15 cellular contexts compared by ENCODE assay signal in the genomic region with DNA sequence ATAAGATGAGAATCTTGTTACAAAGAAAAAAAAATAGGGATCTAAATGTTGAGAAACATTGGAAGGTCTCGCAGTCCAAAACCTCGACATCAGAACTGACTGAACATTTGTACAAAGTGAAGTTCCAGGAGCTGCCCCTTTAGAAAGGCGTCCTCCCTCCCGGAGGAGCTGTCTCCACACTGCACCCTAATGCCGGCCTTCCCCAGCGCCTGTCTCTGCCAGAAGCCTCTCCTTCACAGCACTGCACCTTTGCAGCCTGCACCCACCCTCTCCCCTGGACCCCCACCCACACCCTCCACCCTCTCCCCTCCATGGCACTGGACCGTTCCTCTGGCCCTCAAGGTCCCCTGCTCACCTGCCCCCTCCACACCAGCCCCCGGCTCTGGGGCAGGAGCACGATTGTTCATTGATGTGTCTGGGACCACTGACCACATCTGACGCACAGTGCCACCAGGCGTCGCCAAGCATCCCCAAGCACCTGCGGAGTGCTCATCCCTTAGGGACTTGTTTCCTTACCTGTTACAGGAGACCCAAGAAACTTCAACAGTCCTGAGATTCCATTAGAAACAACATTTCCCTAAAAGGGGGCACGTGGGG.
DNase-seq lines count a peak whose midpoint lies in the region; ATAC-seq lines count a peak whose summit lies in the region.
"Had no signal": no experiment of that assay in that cellular context is flagged by ENCODE, and none has a peak within 500 bp of the region (broad histone marks: within the 10 kb centered on the region; RNA-seq: fewer than 3 reads in every experiment).

No MANE protein-coding gene starts in this region.

- CTCF ChIA-PET in activated CD8-positive, alpha-beta T cell treated with anti-CD3 and anti-CD28 coated beads, Interleukin-2, amount 10 ng/mL, durations not matched to agents 7 days and 5 days (lab: Charles Lee) = no interaction called here

- no peaks in the 10 kb centered on the region for H3K36me3 Mint-ChIP-seq in stimulated activated memory B cell treated with anti-CD40 and anti-IgM and Interleukin-4, amounts not matched to agents 10 μg/mL and 1 μg/mL and 100 μg/mL, for 72 hours
- H3K36me3 Mint-ChIP-seq in activated CD8-positive, alpha-beta T cell treated with anti-CD3 and anti-CD28 coated beads, Interleukin-2, amount 10 ng/mL, durations not matched to agents 7 days and 5 days (ENCODE audit: low read depth) = peaks cover under 1% of the 10 kb centered on the region

- no peaks in the 10 kb centered on the region for H3K9me3 Mint-ChIP-seq in stimulated activated memory B cell treated with anti-CD40 and anti-IgM and Interleukin-4, amounts not matched to agents 10 μg/mL and 1 μg/mL and 100 μg/mL, for 72 hours
- H3K9me3 Mint-ChIP-seq in activated CD8-positive, alpha-beta T cell treated with anti-CD3 and anti-CD28 coated beads, Interleukin-2, amount 10 ng/mL, durations not matched to agents 7 days and 5 days (ENCODE audit: insufficient read depth) = peaks cover 7% of the 10 kb centered on the region

- peaks cover 1% of the 10 kb centered on the region for H3K4me1 Mint-ChIP-seq in stimulated activated memory B cell treated with anti-CD40 and anti-IgM and Interleukin-4, amounts not matched to agents 10 μg/mL and 1 μg/mL and 100 μg/mL, for 72 hours
- peaks cover 4% of the 10 kb centered on the region for H3K4me1 Mint-ChIP-seq in activated CD8-positive, alpha-beta T cell treated with anti-CD3 and anti-CD28 coated beads, Interleukin-2, amount 10 ng/mL, durations not matched to agents 7 days and 5 days (ENCODE audit: low read depth)

- ATAC-seq in stimulated activated memory B cell treated with anti-CD40 and anti-IgM and Interleukin-4, amounts not matched to agents 10 μg/mL and 1 μg/mL and 100 μg/mL, for 72 hours = peak; percentile 21
- ATAC-seq in activated CD8-positive, alpha-beta T cell treated with anti-CD3 and anti-CD28 coated beads, Interleukin-2, amount 10 ng/mL, durations not matched to agents 7 days and 5 days = no peak
- ATAC-seq: lower lobe of right lung, T-helper 17 cell had no signal

- peak; percentile 7 for DNase-seq in NCI-H82 (lab: John Stamatoyannopoulos, UW)
- no peak for DNase-seq in NCI-H82 treated with DMSO at 0.1 percent for 48 hours (lab: John Stamatoyannopoulos, UW; ENCODE audit: unreplicated experiment)
- DNase-seq in NCI-H526 (lab: John Stamatoyannopoulos, UW) = peak; percentile 43 to 73
- peak; percentile 1 for DNase-seq in dermis blood vessel endothelial cell
- DNase-seq in activated CD8-positive, alpha-beta T cell treated with anti-CD3 and anti-CD28 coated beads, Interleukin-2, amount 10 ng/mL, durations not matched to agents 7 days and 5 days = no peak
- no peak for DNase-seq in GDM1 (lab: John Stamatoyannopoulos, UW)
- DNase-seq in UCSD-AML1 (lab: John Stamatoyannopoulos, UW; ENCODE audit: unreplicated experiment) = no peak
- DNase-seq: activated naive CD8-positive, alpha-beta T cell treated with anti-CD3 and anti-CD28 coated beads for 36 hours; DMS79 treated with DMSO at 0.1 percent for 48 hours; glutamatergic neuron; lower lobe of right lung; NCI-H1105; nucleus accumbens; T-helper 17 cell had no signal

- H3K27ac Mint-ChIP-seq in stimulated activated memory B cell treated with anti-CD40 and anti-IgM and Interleukin-4, amounts not matched to agents 10 μg/mL and 1 μg/mL and 100 μg/mL, for 72 hours = no peak overlapping the region
- no peak overlapping the region for H3K27ac Mint-ChIP-seq in activated CD8-positive, alpha-beta T cell treated with anti-CD3 and anti-CD28 coated beads, Interleukin-2, amount 10 ng/mL, durations not matched to agents 7 days and 5 days
- H3K27ac Mint-ChIP-seq: activated naive CD8-positive, alpha-beta T cell treated with anti-CD3 and anti-CD28 coated beads for 36 hours had no signal

- H3K27me3 Mint-ChIP-seq in stimulated activated memory B cell treated with anti-CD40 and anti-IgM and Interleukin-4, amounts not matched to agents 10 μg/mL and 1 μg/mL and 100 μg/mL, for 72 hours = peaks cover 24% of the 10 kb centered on the region
- no peaks in the 10 kb centered on the region for H3K27me3 Mint-ChIP-seq in activated CD8-positive, alpha-beta T cell treated with anti-CD3 and anti-CD28 coated beads, Interleukin-2, amount 10 ng/mL, durations not matched to agents 7 days and 5 days (ENCODE audit: low read depth)

- POLR2A ChIA-PET in activated CD8-positive, alpha-beta T cell treated with anti-CD3 and anti-CD28 coated beads, Interleukin-2, amount 10 ng/mL, durations not matched to agents 7 days and 5 days (lab: Charles Lee) = no interaction called here

- H3K4me3 Mint-ChIP-seq in stimulated activated memory B cell treated with anti-CD40 and anti-IgM and Interleukin-4, amounts not matched to agents 10 μg/mL and 1 μg/mL and 100 μg/mL, for 72 hours = no peak overlapping the region
- no peak overlapping the region for H3K4me3 Mint-ChIP-seq in activated CD8-positive, alpha-beta T cell treated with anti-CD3 and anti-CD28 coated beads, Interleukin-2, amount 10 ng/mL, durations not matched to agents 7 days and 5 days
- H3K4me3 Mint-ChIP-seq: activated naive CD8-positive, alpha-beta T cell treated with anti-CD3 and anti-CD28 coated beads for 36 hours; T-helper 17 cell had no signal

Comparison
In these comparisons a context has a peak if more than half of its experiments do, and no peak if none do; other contexts are left out.
1. DNase-seq: peak in NCI-H82 (single experiment), NCI-H526 (2 of 2) and dermis blood vessel endothelial cell (single experiment); none in NCI-H82 treated with DMSO at 0.1 percent for 48 hours (single experiment), activated CD8-positive, alpha-beta T cell treated with anti-CD3 and anti-CD28 coated beads, Interleukin-2, amount 10 ng/mL, durations not matched to agents 7 days and 5 days (single experiment), GDM1 (single experiment) and UCSD-AML1 (single experiment).